In genomic region chr12:132143328-132144071, GRCh38 we compare ENCODE assay signal across 8 cellular contexts. TPM values are rescaled to one million over a fixed set of nuclear protein-coding genes. Genes with fewer than 3 reads are reported as not detected.
DNase-seq lines count a peak whose midpoint lies in the region; ATAC-seq and TF ChIP-seq lines count a peak whose summit lies in the region.

No MANE protein-coding gene starts in this region.

- DNase-seq in AG10803 (ENCODE audit: low read depth): no peak
- peak; percentile 48 for DNase-seq in activated CD8-positive, alpha-beta memory T cell treated with anti-CD3 and anti-CD28 coated beads, Interleukin-2, amount 50 U/mL, for 4 hours
- DNase-seq in head of caudate nucleus: peak in 38 of 42 donors; percentile 21 to 77 (median 53)
- DNase-seq in sigmoid colon: no peak
- no peak for DNase-seq in DMS153 (lab: John Stamatoyannopoulos, UW)
- no peak for DNase-seq in KBM-7

- ATAC-seq in GM19043 (IDR thresholded peaks at IDR 0.05; ENCODE audit: low read depth, unreplicated experiment): peak; percentile 33
- peak; percentile 18 for ATAC-seq in HG03196 (IDR thresholded peaks at IDR 0.05; ENCODE audit: unreplicated experiment)

- H3K4me3 ChIP-seq in AG10803 (ENCODE audit: low read length) (peak overlapping the region; percentile 82), sigmoid colon (peak overlapping the region; percentile 96 to 98 (median 96))

- TF ChIP-seq CTCF in AG10803 (conservative IDR thresholded peaks at IDR 0.05; ENCODE audit: low read length) (no peak), sigmoid colon (IDR thresholded peaks at IDR 0.05) (no peak)

- H3K9me3 ChIP-seq in sigmoid colon: no peaks in the 10 kb centered on the region

- H3K36me3 ChIP-seq in sigmoid colon: peaks cover 34 to 61% (median 38%) of the 10 kb centered on the region in 4 donors

- no peaks in the 10 kb centered on the region for H3K27me3 ChIP-seq in sigmoid colon

- peak overlapping the region; percentile 86 to 93 (median 90) for H3K27ac ChIP-seq in sigmoid colon

- WGBS in sigmoid colon, 2 donors: 1% methylated on average over 82 of the region's 82 CpGs

- H3K4me1 ChIP-seq in sigmoid colon: peaks cover 0 to 30% (median 25%) of the 10 kb centered on the region in 4 donors

- no peak for TF ChIP-seq EP300 in sigmoid colon (IDR thresholded peaks at IDR 0.05)

- in situ Hi-C loops in KBM-7 (cut with MboI; ENCODE audit: low pct_unique_long_range_greater_than_20kb, low sequenced_read_pairs): no loop called here

- no peak for TF ChIP-seq POLR2A in sigmoid colon (IDR thresholded peaks at IDR 0.05)

- intact Hi-C loops in head of caudate nucleus (cut with DNase I): loop anchor here (1.0 kb wide), 1 partner anchor 59 kb away; no protein-coding TSS in a partner anchor
- intact Hi-C loops in sigmoid colon (cut with DNase I): loop anchor here (5.0 to 10.0 kb wide), 2 partner anchors 351 to 469 kb away; partner anchors contain the start of genes FBRSL1 and LRCOL1

RNA-seq across cellular contexts. Expression of gene DDX51, which starts 0.6 kb away (rescaled TPM):
- total RNA-seq in sigmoid colon: 10 to 100 TPM in 1 of 4 donors, 1 to 10 TPM in 3; 6.8 to 13.7 (median 8.5) TPM
- 10 to 100 TPM in 1 of 3 donors, 1 to 10 TPM in 2; 3.9 to 22.4 (median 4.8) TPM for polyA plus RNA-seq in sigmoid colon

RNA-seq across cellular contexts. Expression of gene NOC4L, which starts 0.8 kb away (rescaled TPM):
- total RNA-seq in sigmoid colon: 1 to 10 TPM; 5.4 to 9.4 (median 7.5) TPM
- polyA plus RNA-seq in sigmoid colon: 10 to 100 TPM; 11.4 to 34.9 (median 13.2) TPM

Comparison
In these comparisons a context has a peak if more than half of its experiments do, and no peak if none do; other contexts are left out.
1. DNase-seq: peak in activated CD8-positive, alpha-beta memory T cell treated with anti-CD3 and anti-CD28 coated beads, Interleukin-2, amount 50 U/mL, for 4 hours (single experiment) and head of caudate nucleus (38 of 42); none in AG10803 (single experiment), sigmoid colon (single experiment), DMS153 (single experiment) and KBM-7 (single experiment).